In the genomic region with DNA sequence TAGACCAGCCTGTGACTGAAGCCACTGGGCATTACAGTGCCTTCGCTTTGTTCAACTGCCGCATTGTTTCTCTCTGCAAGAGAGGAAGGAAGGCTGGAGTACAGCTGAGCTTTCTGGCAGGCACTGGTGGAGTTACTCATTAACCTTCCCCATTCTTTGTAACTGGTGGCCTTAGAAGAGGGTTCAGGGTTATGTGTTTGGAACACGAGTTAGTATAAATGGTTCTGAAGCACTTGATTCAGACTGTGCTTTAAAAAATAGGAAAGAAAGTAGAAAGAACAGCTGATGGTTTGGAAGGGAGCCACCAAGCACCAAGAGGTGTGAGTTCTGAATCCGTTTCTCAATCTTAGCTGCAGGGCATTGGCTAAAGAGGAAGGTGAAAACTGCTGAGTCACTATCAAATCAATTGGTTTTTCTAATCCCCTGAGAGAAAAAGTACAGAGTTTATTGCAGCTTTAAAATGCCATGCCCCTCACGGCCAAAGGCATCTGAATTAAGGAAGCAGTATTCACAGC, we compare ENCODE assay signal across 9 cellular contexts. TPM values are rescaled to one million over a fixed set of nuclear protein-coding genes. Genes with fewer than 3 reads are reported as not detected.
DNase-seq lines count a peak whose midpoint lies in the region; ATAC-seq and TF ChIP-seq lines count a peak whose summit lies in the region.
"Had no signal": no experiment of that assay in that cellular context is flagged by ENCODE, and none has a peak within 500 bp of the region (broad histone marks: within the 10 kb centered on the region; RNA-seq: fewer than 3 reads in every experiment).

No MANE protein-coding gene starts in this region.

- POLR2A ChIA-PET in HEK293T (lab: Yijun Ruan, JAX) = no interaction called here

- no peak for TF ChIP-seq CTCF in astrocyte of the spinal cord (IDR thresholded peaks at IDR 0.05; ENCODE audit: low read depth, low read length)

- DNase-seq in GM04504 (ENCODE audit: low read depth) (peak; percentile 42), HEK293T (ENCODE audit: extremely low spot score) (peak; percentile 8), MG63 (peak; percentile 54), astrocyte of the spinal cord (ENCODE audit: low read depth, low spot score) (peak; percentile 78)
- DNase-seq in activated CD4-positive, alpha-beta T cell treated with anti-CD3 and anti-CD28 coated beads, Interleukin-2, amount 50 U/mL, for 48 hours = no peak

- H3K27me3 ChIP-seq in MG63 = no peaks in the 10 kb centered on the region
- no peaks in the 10 kb centered on the region for H3K27me3 ChIP-seq in iPS-15b (ENCODE audit: control insufficient read depth, insufficient read depth, low read length)
- no peaks in the 10 kb centered on the region for H3K27me3 ChIP-seq in skeletal muscle tissue (ENCODE audit: control insufficient read depth in 3 of 3, insufficient read depth in 3 of 3, low read length in 3 of 3)
- H3K27me3 ChIP-seq: tibial nerve had no signal

- H3K36me3 ChIP-seq in MG63 = no peaks in the 10 kb centered on the region
- H3K36me3 ChIP-seq in iPS-15b (ENCODE audit: control insufficient read depth, insufficient read depth, low read length) = no peaks in the 10 kb centered on the region
- H3K36me3 ChIP-seq in skeletal muscle tissue (ENCODE audit: control insufficient read depth in 3 of 3, insufficient read depth in 3 of 3, low read length in 3 of 3) = no peaks in the 10 kb centered on the region
- H3K36me3 ChIP-seq: tibial nerve had no signal

- H3K4me1 ChIP-seq in iPS-15b (ENCODE audit: control insufficient read depth, insufficient read depth, low read length) (peaks cover 40% of the 10 kb centered on the region), skeletal muscle tissue (ENCODE audit: control insufficient read depth in 3 of 3, insufficient read depth in 3 of 3, low read length in 3 of 3) (peaks cover 3 to 11% (median 10%) of the 10 kb centered on the region in 3 donors)

- ATAC-seq in GM21526 (IDR thresholded peaks at IDR 0.05; ENCODE audit: low FRiP score, unreplicated experiment) = no peak

- in situ Hi-C loops in astrocyte of the spinal cord (cut with HindIII; ENCODE audit: low sequenced_read_pairs) = no loop called here

- peak overlapping the region; percentile 32 for H3K27ac ChIP-seq in skeletal muscle tissue (ENCODE audit: low read depth, low read length)

- H3K9me3 ChIP-seq in MG63 = no peaks in the 10 kb centered on the region
- H3K9me3 ChIP-seq in iPS-15b (ENCODE audit: control insufficient read depth, insufficient read depth, low read length) = no peaks in the 10 kb centered on the region
- peaks cover 0 to 2% (median 0%) of the 10 kb centered on the region in 3 donors for H3K9me3 ChIP-seq in skeletal muscle tissue (ENCODE audit: control insufficient read depth in 3 of 3, low read length in 3 of 3)
- H3K9me3 ChIP-seq: tibial nerve had no signal

- H3K4me3 ChIP-seq in MG63 = no peak overlapping the region
- H3K4me3 ChIP-seq in astrocyte of the spinal cord (ENCODE audit: low read depth, low read length) = no peak overlapping the region
- H3K4me3 ChIP-seq in iPS-15b (ENCODE audit: low read depth, low read length) = no peak overlapping the region
- H3K4me3 ChIP-seq in skeletal muscle tissue (ENCODE audit: low read length in 3 of 3) = peak overlapping the region in 2 of 3 donors; percentile 1 to 33

- H3K9ac ChIP-seq in iPS-15b (ENCODE audit: low read depth, low read length) (peak overlapping the region; percentile 27), skeletal muscle tissue (ENCODE audit: low read depth in 1 of 3, low read length in 3 of 3) (peak overlapping the region in 1 of 3 donors; percentile 38)

- CTCF ChIA-PET in HEK293T (lab: Yijun Ruan, JAX) = interaction anchor here (0.7 kb wide), 1 partner anchor 115 kb away, joined by 4 read pairs; no protein-coding TSS in a partner anchor

TF ChIP-seq in HEK293T, 16 proteins besides CTCF, POLR2A, EP300 and RAD21:
- TF ChIP-seq ARNT (IDR thresholded peaks at IDR 0.05) (no peak), FOXK2 (IDR thresholded peaks at IDR 0.05) (no peak), ZNF384 (IDR thresholded peaks at IDR 0.05) (no peak), CTBP1 (IDR thresholded peaks at IDR 0.05; ENCODE audit: borderline replicate concordance) (no peak), L3MBTL2 (conservative IDR thresholded peaks at IDR 0.05) (no peak), FOXA1 (IDR thresholded peaks at IDR 0.05) (no peak), NFRKB (IDR thresholded peaks at IDR 0.05) (no peak), TARDBP (IDR thresholded peaks at IDR 0.05) (no peak), BHLHE40 (IDR thresholded peaks at IDR 0.05; ENCODE audit: borderline replicate concordance) (no peak), PKNOX1 (IDR thresholded peaks at IDR 0.05) (no peak), ELF4 (IDR thresholded peaks at IDR 0.05) (no peak), SP1 (IDR thresholded peaks at IDR 0.05) (no peak), LEF1 (IDR thresholded peaks at IDR 0.05; ENCODE audit: borderline replicate concordance) (no peak), HDGF (IDR thresholded peaks at IDR 0.05; ENCODE audit: borderline replicate concordance) (no peak)
TF ChIP-seq in HEK293T: peak in this region for 0.

RNA-seq across cellular contexts. Expression of gene HGD, which starts 3.7 kb away (rescaled TPM):
- total RNA-seq in MG63 (2014; rRNA removed; shearing (Covaris generic); ENCODE audit: low replicate concordance) = not detected in 2 replicates
- total RNA-seq in skeletal muscle tissue = not detected
- total RNA-seq: tibial nerve had no signal

Comparison
In these comparisons a context has a peak if more than half of its experiments do, and no peak if none do; other contexts are left out.
1. DNase-seq: peak in GM04504 (single experiment), HEK293T (single experiment), MG63 (single experiment) and astrocyte of the spinal cord (single experiment); none in activated CD4-positive, alpha-beta T cell treated with anti-CD3 and anti-CD28 coated beads, Interleukin-2, amount 50 U/mL, for 48 hours (0 of 2).
2. H3K4me3 ChIP-seq: peak in skeletal muscle tissue (2 of 3); none in MG63 (single experiment), astrocyte of the spinal cord (single experiment) and iPS-15b (single experiment).